Comparison of ENCODE assay signal across 14 cellular contexts in genomic region chr1:226741009-226741408, GRCh38. TPM values are rescaled to one million over a fixed set of nuclear protein-coding genes. Genes with fewer than 3 reads are reported as not detected.
A peak's percentile ranks its signal among the peaks of the same experiment; 100 is the strongest.
DNase-seq lines count a peak whose midpoint lies in the region; ATAC-seq and TF ChIP-seq lines count a peak whose summit lies in the region.
"Had no signal": no experiment of that assay in that cellular context is flagged by ENCODE, and none has a peak within 500 bp of the region (broad histone marks: within the 10 kb centered on the region; RNA-seq: fewer than 3 reads in every experiment).

No MANE protein-coding gene starts in this region.

- H3K36me3 ChIP-seq in DOHH2 (ENCODE audit: control insufficient read depth, low read length) (peaks cover 29% of the 10 kb centered on the region), SU-DHL-6 (ENCODE audit: low read length) (0 out of 2 replicates have a peak, but pooled peaks cover 5% of the 10 kb centered on the region), gastrocnemius medialis (no peaks in the 10 kb centered on the region)

- H3K9me3 Mint-ChIP-seq in progenitor cell of endocrine pancreas (ENCODE audit: low read depth): peaks cover 5% of the 10 kb centered on the region

- H3K4me3 ChIP-seq in DOHH2 (ENCODE audit: low read length): peak overlapping the region; percentile 96
- H3K4me3 ChIP-seq in SU-DHL-6 (ENCODE audit: insufficient read depth, low read length, poor library complexity, severe bottlenecking): no peak overlapping the region
- no peak overlapping the region for H3K4me3 ChIP-seq in gastrocnemius medialis
- H3K4me3 ChIP-seq: GM23248 had no signal

- in situ Hi-C loops in gastrocnemius medialis (cut with MboI; ENCODE audit: low sequenced_read_pairs in 4 of 4): no loop called here

- H3K27me3 ChIP-seq in DOHH2 (ENCODE audit: control insufficient read depth, low read length) (no peaks in the 10 kb centered on the region), SU-DHL-6 (ENCODE audit: low read length) (no peaks in the 10 kb centered on the region), gastrocnemius medialis (no peaks in the 10 kb centered on the region)

- H2AFZ ChIP-seq in SU-DHL-6 (ENCODE audit: low read depth, low read length, severe bottlenecking): no peak overlapping the region

- H4K20me1 ChIP-seq in DOHH2 (ENCODE audit: control insufficient read depth, insufficient read depth, low read depth, low read length): no peaks in the 10 kb centered on the region
- no peaks in the 10 kb centered on the region; the same call in 1 of the 2 replicates for H4K20me1 ChIP-seq in SU-DHL-6 (ENCODE audit: low read depth, low read length)

- peaks cover 2% of the 10 kb centered on the region for H3K27me3 Mint-ChIP-seq in progenitor cell of endocrine pancreas

- H3K27ac ChIP-seq in DOHH2 (ENCODE audit: low read depth, low read length): peak overlapping the region; percentile 96
- H3K27ac ChIP-seq in SU-DHL-6 (ENCODE audit: low read depth, low read length): peak overlapping the region; percentile 98
- H3K27ac ChIP-seq in gastrocnemius medialis: no peak overlapping the region
- H3K27ac ChIP-seq: GM23248 had no signal

- 0 out of 2 replicates have a peak, but pooled peaks cover 3% of the 10 kb centered on the region for H3K9me3 ChIP-seq in DOHH2 (ENCODE audit: control insufficient read depth, insufficient read depth, low read length)
- no peaks in the 10 kb centered on the region for H3K9me3 ChIP-seq in SU-DHL-6 (ENCODE audit: insufficient read depth, low read length)
- peaks cover 0 to 3% (median 0%) of the 10 kb centered on the region in 3 donors for H3K9me3 ChIP-seq in gastrocnemius medialis

- peak overlapping the region; percentile 94 for H3K4me2 ChIP-seq in DOHH2 (ENCODE audit: low read length)
- H3K4me2 ChIP-seq in SU-DHL-6 (ENCODE audit: low read depth, low read length, poor library complexity, severe bottlenecking): peak overlapping the region; percentile 96

- no peak for ATAC-seq in gastrocnemius medialis
- no peak for ATAC-seq in HG02678 (IDR thresholded peaks at IDR 0.05; ENCODE audit: unreplicated experiment)
- ATAC-seq in GM19035 (IDR thresholded peaks at IDR 0.05; ENCODE audit: unreplicated experiment): no peak

- peak; percentile 48 for DNase-seq in activated CD8-positive, alpha-beta memory T cell treated with anti-CD3 and anti-CD28 coated beads, Interleukin-2, amount 50 U/mL, for 48 hours
- DNase-seq in activated CD8-positive, alpha-beta memory T cell treated with anti-CD3 and anti-CD28 coated beads, Interleukin-2, amount 50 U/mL, for 4 hours: no peak
- DNase-seq in progenitor cell of endocrine pancreas (ENCODE audit: low spot score, unreplicated experiment): no peak
- no peak for DNase-seq in gastrocnemius medialis
- DNase-seq: activated CD4-positive, CD25-positive, alpha-beta regulatory T cell treated with anti-CD3 and anti-CD28 coated beads, Interleukin-2, amount 50 U/mL, for 72 hours; GM23248; NCI-H2029 treated with DMSO at 0.1 percent for 48 hours; NCI-H82; nephron progenitor cell had no signal

- intact Hi-C loops in gastrocnemius medialis (cut with DNase I; ENCODE audit: low total_unique reads): no loop called here

- H3K9me2 ChIP-seq in DOHH2 (replicated peaks; ENCODE audit: control insufficient read depth, low read length) (no peaks in the 10 kb centered on the region), SU-DHL-6 (replicated peaks; ENCODE audit: insufficient read depth, low read length) (no peaks in the 10 kb centered on the region)

- H3K79me2 ChIP-seq in DOHH2 (ENCODE audit: control insufficient read depth, low read length): peaks cover 31% of the 10 kb centered on the region
- H3K79me2 ChIP-seq in SU-DHL-6 (ENCODE audit: insufficient read depth, low read length): peaks cover 29% of the 10 kb centered on the region

- no peak overlapping the region for H3K9ac ChIP-seq in SU-DHL-6 (ENCODE audit: low read length)
- H3K9ac ChIP-seq: GM23248 had no signal

- peaks cover 7% of the 10 kb centered on the region for H3K4me1 Mint-ChIP-seq in progenitor cell of endocrine pancreas (ENCODE audit: low read depth)

- H3F3A ChIP-seq in DOHH2 (ENCODE audit: control insufficient read depth, insufficient read depth): peaks cover 26% of the 10 kb centered on the region
- H3F3A ChIP-seq in SU-DHL-6 (ENCODE audit: insufficient read depth): peaks cover 25% of the 10 kb centered on the region

- no peak for TF ChIP-seq POLR2A in gastrocnemius medialis (IDR thresholded peaks at IDR 0.05)

- H3K4me1 ChIP-seq in DOHH2 (ENCODE audit: control insufficient read depth, low read length): peaks cover 46% of the 10 kb centered on the region
- H3K4me1 ChIP-seq in gastrocnemius medialis: peaks cover 9 to 23% of the 10 kb centered on the region in 2 donors

- no peak for TF ChIP-seq CTCF in DOHH2 (IDR thresholded peaks at IDR 0.05; ENCODE audit: low read depth, low read length, poor library complexity, severe bottlenecking)
- no peak for TF ChIP-seq CTCF in SU-DHL-6 (IDR thresholded peaks at IDR 0.05; ENCODE audit: insufficient read depth, low read length, poor library complexity, severe bottlenecking)
- TF ChIP-seq CTCF in progenitor cell of endocrine pancreas (IDR thresholded peaks at IDR 0.05; ENCODE audit: unreplicated experiment): no peak
- no peak for TF ChIP-seq CTCF in gastrocnemius medialis (IDR thresholded peaks at IDR 0.05 in 4 of 5, conservative IDR thresholded peaks at IDR 0.05 in 1 of 5)

- peak overlapping the region; percentile 24 for H3K4me3 Mint-ChIP-seq in progenitor cell of endocrine pancreas (ENCODE audit: low read depth)
- H3K4me3 Mint-ChIP-seq: nephron progenitor cell; T-helper 1 cell treated with Interleukin-12 subunit alpha and Interleukin-12 subunit beta and Interleukin-4 antibody, amounts not matched to agents 30 μg/mL and 1 μg/mL, for 36 hours had no signal

- peaks cover 1% of the 10 kb centered on the region for H3K36me3 Mint-ChIP-seq in progenitor cell of endocrine pancreas (ENCODE audit: insufficient read depth)

- no peak overlapping the region for H3K27ac Mint-ChIP-seq in progenitor cell of endocrine pancreas
- H3K27ac Mint-ChIP-seq: nephron progenitor cell had no signal

RNA-seq across cellular contexts. Expression of gene ITPKB, which starts 1.9 kb away (rescaled TPM):
- total RNA-seq in progenitor cell of endocrine pancreas: 9.3 and 9.8 TPM in 2 replicates
- 10 to 100 TPM in 1 of 4 donors, 1 to 10 TPM in 3; 7.1 to 13.9 (median 7.8) TPM for total RNA-seq in gastrocnemius medialis

Comparison
In these comparisons a context has a peak if more than half of its experiments do, and no peak if none do; other contexts are left out.
1. H3K27ac ChIP-seq: peak in DOHH2 (single experiment) and SU-DHL-6 (single experiment); none in gastrocnemius medialis (0 of 4).